22 cellular contexts compared by ENCODE assay signal in genomic region chr5:7039058-7039457, GRCh38.
"Had no signal": no experiment of that assay in that cellular context is flagged by ENCODE, and none has a peak within 500 bp of the region (broad histone marks: within the 10 kb centered on the region; RNA-seq: fewer than 3 reads in every experiment).

No MANE protein-coding gene starts in this region.

- H3K4me2 ChIP-seq: KMS-11, SK-N-SH had no signal

- ATAC-seq: HepG2, Panc1, T-cell had no signal

- H3K27ac ChIP-seq: KMS-11, RWPE1 had no signal

- DNase-seq: IMR-90, Kasumi-1, MV-4-11, NCI-H1048, NCI-H1105, NCI-H1436 treated with DMSO at 0.1 percent for 48 hours, NCI-H1694, NCI-H187 treated with DMSO at 0.1 percent for 48 hours, NCI-H2029 treated with DMSO at 0.1 percent for 48 hours, NCI-H2171 treated with DMSO at 0.1 percent for 48 hours, NCI-H345, NCI-H524, NCI-H526 treated with DMSO at 0.1 percent for 48 hours, NCI-H748 treated with DMSO at 0.1 percent for 48 hours, SHP77, SK-N-SH, SW 1271, T-cell had no signal

- H3K36me3 Mint-ChIP-seq: T-cell had no signal

- H3K9ac ChIP-seq: KMS-11, SK-N-SH had no signal

- H3K27ac Mint-ChIP-seq: T-cell had no signal

- H3K9me3 ChIP-seq: SK-N-SH had no signal

- H3K4me1 Mint-ChIP-seq: T-cell had no signal

- H3K4me3 Mint-ChIP-seq: T-cell had no signal
